Comparison of ENCODE assay signal across 21 cellular contexts in the genomic region with DNA sequence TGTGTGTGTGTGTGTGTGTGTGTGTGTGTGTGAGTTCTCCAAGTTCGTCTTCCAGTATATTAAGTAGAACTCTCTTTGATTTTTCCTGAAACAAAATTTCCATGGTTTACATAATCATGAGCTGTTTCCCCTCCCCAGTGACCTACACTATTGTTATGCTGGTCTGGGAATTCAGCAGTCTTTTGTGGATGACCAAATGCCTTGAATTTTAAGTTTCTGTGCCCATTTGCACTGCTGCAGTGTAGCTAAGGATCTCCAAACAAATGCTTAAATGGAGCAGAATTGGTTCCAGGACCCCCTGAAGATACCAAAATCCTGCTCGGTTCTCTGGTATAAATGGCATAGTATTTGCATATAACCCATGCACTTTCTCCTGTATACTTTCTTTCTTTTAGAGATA.
"Had no signal": no experiment of that assay in that cellular context is flagged by ENCODE, and none has a peak within 500 bp of the region (broad histone marks: within the 10 kb centered on the region; RNA-seq: fewer than 3 reads in every experiment).

No MANE protein-coding gene starts in this region.

- H3K36me3 Mint-ChIP-seq: activated naive CD4-positive, alpha-beta T cell treated with anti-CD3 and anti-CD28 coated beads, Interleukin-2, amount 10 ng/mL, durations not matched to agents 7 days and 5 days; naive thymus-derived CD4-positive, alpha-beta T cell had no signal

- H3K27ac Mint-ChIP-seq: activated CD4-positive, alpha-beta T cell treated with anti-CD3 and anti-CD28 coated beads, Interleukin-2, amount 10 ng/mL, durations not matched to agents 24 days and 14 days; activated CD8-positive, alpha-beta T cell treated with anti-CD3 and anti-CD28 coated beads, Interleukin-2, amount 10 ng/mL, durations not matched to agents 7 days and 5 days; activated naive CD4-positive, alpha-beta T cell treated with anti-CD3 and anti-CD28 coated beads, Interleukin-2, amount 10 ng/mL, durations not matched to agents 7 days and 5 days; dendritic cell treated with granulocyte-macrophage colony-stimulating factor and Interleukin-4, amounts not matched to agents 40 ng/mL and 50 ng/mL, for 4 days; naive thymus-derived CD4-positive, alpha-beta T cell had no signal

- H3K9me3 Mint-ChIP-seq: activated CD4-positive, alpha-beta T cell treated with anti-CD3 and anti-CD28 coated beads, Interleukin-2, amount 10 ng/mL, durations not matched to agents 24 days and 14 days; activated naive CD4-positive, alpha-beta T cell treated with anti-CD3 and anti-CD28 coated beads, Interleukin-2, amount 10 ng/mL, durations not matched to agents 7 days and 5 days; dendritic cell treated with granulocyte-macrophage colony-stimulating factor and Interleukin-4, amounts not matched to agents 40 ng/mL and 50 ng/mL, for 4 days had no signal

- H3K4me1 ChIP-seq: breast epithelium, foreskin keratinocyte, right atrium auricular region, tibial nerve, uterus had no signal

- H3K4me3 ChIP-seq: breast epithelium, hepatocyte, right atrium auricular region, tibial nerve, uterus had no signal

- H3K27ac ChIP-seq: breast epithelium, epithelial cell of prostate, foreskin keratinocyte, hepatocyte, right atrium auricular region, tibial nerve, uterus had no signal

- H3K4me1 Mint-ChIP-seq: activated CD4-positive, alpha-beta T cell treated with anti-CD3 and anti-CD28 coated beads, Interleukin-2, amount 10 ng/mL, durations not matched to agents 24 days and 14 days; activated naive CD4-positive, alpha-beta T cell treated with anti-CD3 and anti-CD28 coated beads, Interleukin-2, amount 10 ng/mL, durations not matched to agents 7 days and 5 days; naive thymus-derived CD4-positive, alpha-beta T cell had no signal

- H3K27me3 Mint-ChIP-seq: activated CD4-positive, alpha-beta T cell treated with anti-CD3 and anti-CD28 coated beads, Interleukin-2, amount 10 ng/mL, durations not matched to agents 24 days and 14 days; activated naive CD4-positive, alpha-beta T cell treated with anti-CD3 and anti-CD28 coated beads, Interleukin-2, amount 10 ng/mL, durations not matched to agents 7 days and 5 days; dendritic cell treated with granulocyte-macrophage colony-stimulating factor and Interleukin-4, amounts not matched to agents 40 ng/mL and 50 ng/mL, for 4 days had no signal

- H3K27me3 ChIP-seq: breast epithelium, foreskin keratinocyte, hepatocyte, right atrium auricular region, tibial nerve, uterus had no signal

- DNase-seq: activated CD4-positive, alpha-beta T cell treated with anti-CD3 and anti-CD28 coated beads, Interleukin-2, amount 10 ng/mL, durations not matched to agents 24 days and 14 days; activated CD8-positive, alpha-beta memory T cell treated with anti-CD3 and anti-CD28 coated beads, Interleukin-2, amount 50 U/mL, for 48 hours; activated CD8-positive, alpha-beta T cell treated with anti-CD3 and anti-CD28 coated beads, Interleukin-2, amount 10 ng/mL, durations not matched to agents 7 days and 5 days; activated effector memory CD4-positive, alpha-beta T cell treated with Interleukin-2 at 50 U/mL for 16 hours; activated naive CD4-positive, alpha-beta T cell treated with anti-CD3 and anti-CD28 coated beads, Interleukin-2, amount 10 ng/mL, durations not matched to agents 7 days and 5 days; activated T-cell treated with anti-CD3 and anti-CD28 coated beads, Interleukin-2, amount 50 U/mL, for 48 hours; aorta; cerebellar nuclear complex; foreskin keratinocyte; mesenchymal stem cell; naive thymus-derived CD4-positive, alpha-beta T cell; SK-N-SH; stimulated activated CD4-positive, alpha-beta T cell treated with anti-CD3 and anti-CD28 coated beads, Interleukin-2, amount 100 ng/mL, for 24 hours; stimulated activated naive CD4-positive, alpha-beta T cell treated with Interleukin-2 at 50 U/mL for 16 hours; uterus had no signal

- H3K9me3 ChIP-seq: breast epithelium, right atrium auricular region, SK-N-SH, tibial nerve, uterus had no signal

- H3K36me3 ChIP-seq: breast epithelium, right atrium auricular region, tibial nerve, uterus had no signal

- H3K4me3 Mint-ChIP-seq: activated CD4-positive, alpha-beta T cell treated with anti-CD3 and anti-CD28 coated beads, Interleukin-2, amount 10 ng/mL, durations not matched to agents 24 days and 14 days; activated CD8-positive, alpha-beta T cell treated with anti-CD3 and anti-CD28 coated beads, Interleukin-2, amount 10 ng/mL, durations not matched to agents 7 days and 5 days; activated naive CD4-positive, alpha-beta T cell treated with anti-CD3 and anti-CD28 coated beads, Interleukin-2, amount 10 ng/mL, durations not matched to agents 7 days and 5 days; dendritic cell treated with granulocyte-macrophage colony-stimulating factor and Interleukin-4, amounts not matched to agents 40 ng/mL and 50 ng/mL, for 4 days; naive thymus-derived CD4-positive, alpha-beta T cell had no signal
